Comparison of ENCODE assay signal across 12 cellular contexts in genomic region chr3:25582242-25582641, GRCh38.
DNase-seq lines count a peak whose midpoint lies in the region; ATAC-seq, FAIRE-seq and TF ChIP-seq lines count a peak whose summit lies in the region.
"Had no signal": no experiment of that assay in that cellular context is flagged by ENCODE, and none has a peak within 500 bp of the region (broad histone marks: within the 10 kb centered on the region; RNA-seq: fewer than 3 reads in every experiment).

No MANE protein-coding gene starts in this region.

- H3K4me1 ChIP-seq in A549 (peaks cover 47% of the 10 kb centered on the region), HAP-1 (peaks cover 9% of the 10 kb centered on the region), kidney (ENCODE audit: control insufficient read depth in 1 of 2, insufficient read depth in 1 of 2, low read depth in 1 of 2, low read length in 2 of 2) (no peaks in the 10 kb centered on the region)

- TF ChIP-seq POLR2A in A549 (IDR thresholded peaks at IDR 0.05; ENCODE audit: low read length): no peak

- TF ChIP-seq EP300 in A549 (IDR thresholded peaks at IDR 0.05): peak; percentile 75 to 78; a peak in 3 of 5 replicates

- peak overlapping the region; percentile 61 for H3K4me2 ChIP-seq in A549

- 0% methylated on average over 1 of the region's 2 CpGs for WGBS in A549 (ENCODE audit: missing lambda C conversion rate)

- no peak overlapping the region for H3K9ac ChIP-seq in kidney (ENCODE audit: low read length in 2 of 2)

- H3K27ac ChIP-seq in A549 (peak overlapping the region; percentile 87 to 97), kidney (ENCODE audit: low read depth in 2 of 2, low read length in 2 of 2) (no peak overlapping the region)
- H3K27ac ChIP-seq: heart left ventricle had no signal

- ATAC-seq in A549 (peak; percentile 98), HG03025 (IDR thresholded peaks at IDR 0.05; ENCODE audit: low FRiP score, unreplicated experiment) (no peak)

- CTCF ChIA-PET in A549 (lab: Yijun Ruan, JAX): interaction anchor here (0.9 to 6.4 kb wide), 3 partner anchors 10 to 626 kb away, joined by 3 to 45 read pairs (median 5); no protein-coding TSS in a partner anchor

- DNase-seq in A549 (ENCODE audit: low read depth in 1 of 2, low spot score in 1 of 2) (peak; percentile 87 to 95), HAP-1 (ENCODE audit: low spot score in 2 of 2) (peak; percentile 66 to 67), SW 1271 (lab: John Stamatoyannopoulos, UW) (peak; percentile 46), fibroblast of villous mesenchyme (ENCODE audit: low read depth) (peak; percentile 73), hypothalamus (lab: John Stamatoyannopoulos, UW) (no peak), NCI-H510A (lab: John Stamatoyannopoulos, UW) (no peak), kidney (no peak)
- DNase-seq: amygdala; CD4-positive, CD25-positive, alpha-beta regulatory T cell; heart left ventricle; KBM-7 had no signal

- H3K4me3 ChIP-seq in A549 (no peak overlapping the region), HAP-1 (no peak overlapping the region), fibroblast of villous mesenchyme (ENCODE audit: low read depth, low read length) (no peak overlapping the region), kidney (ENCODE audit: low read length in 2 of 2) (no peak overlapping the region)
- H3K4me3 ChIP-seq: heart left ventricle had no signal

- TF ChIP-seq CTCF in A549 (IDR thresholded peaks at IDR 0.05): no peak
- TF ChIP-seq CTCF in fibroblast of villous mesenchyme (IDR thresholded peaks at IDR 0.05; ENCODE audit: insufficient read depth, low read depth, low read length): no peak
- TF ChIP-seq CTCF in kidney (IDR thresholded peaks at IDR 0.05; ENCODE audit: borderline replicate concordance, extremely low read depth, insufficient read depth): no peak

- intact Hi-C loops in kidney (cut with DNase I): no loop called here

- H3K27me3 ChIP-seq in HAP-1 (ENCODE audit: low read depth): no peaks in the 10 kb centered on the region
- H3K27me3 ChIP-seq: heart left ventricle had no signal

- in situ Hi-C loops in HAP-1 (cut with MboI; ENCODE audit: low sequenced_read_pairs): loop anchor here (25.0 kb wide), 1 partner anchor 620 kb away; no protein-coding TSS in a partner anchor

- TF ChIP-seq RAD21 in A549 (conservative IDR thresholded peaks at IDR 0.05 in 1 of 2, IDR thresholded peaks at IDR 0.05 in 1 of 2): peak in 1 of 2 experiments; percentile 45; a peak in 3 of 5 replicates

- H3K36me3 ChIP-seq in HAP-1 (replicated peaks) (no peaks in the 10 kb centered on the region), kidney (ENCODE audit: control insufficient read depth in 1 of 2, insufficient read depth in 2 of 2, low read length in 2 of 2) (peaks cover 11 to 14% of the 10 kb centered on the region in 2 donors)

- H3K9me3 ChIP-seq in A549 (no peaks in the 10 kb centered on the region), HAP-1 (no peaks in the 10 kb centered on the region), kidney (ENCODE audit: control insufficient read depth in 1 of 2, low read length in 2 of 2) (no peaks in the 10 kb centered on the region)
- H3K9me3 ChIP-seq: heart left ventricle had no signal

- POLR2A ChIA-PET in A549 (lab: Yijun Ruan, JAX): interaction anchor here (0.6 to 3.0 kb wide), 2 partner anchors 154 to 440 kb away, joined by 3 to 14 read pairs; partner anchors contain the start of gene RARB

- FAIRE-seq in A549 (lab: Jason Lieb, UNC): no peak
- FAIRE-seq in kidney (lab: Jason Lieb, UNC): no peak

TF ChIP-seq in A549, 52 proteins besides CTCF, POLR2A, EP300 and RAD21:
- TF ChIP-seq ESRRA (IDR thresholded peaks at IDR 0.05; ENCODE audit: borderline replicate concordance, low read length) (peak; percentile 98), MAX (IDR thresholded peaks at IDR 0.05) (peak; percentile 88), GATA3 (IDR thresholded peaks at IDR 0.05; ENCODE audit: borderline replicate concordance) (peak; percentile 85), HOXB5 (CRISPR knock-in tag; IDR thresholded peaks at IDR 0.05) (no peak), JUNB (IDR thresholded peaks at IDR 0.05) (peak; percentile 77), FOSL2 (IDR thresholded peaks at IDR 0.05) (peak; percentile 69; the same call in 1 of the 2 replicates), FOSL2 (CRISPR knock-in tag; IDR thresholded peaks at IDR 0.05) (peak; percentile 94), JUN (IDR thresholded peaks at IDR 0.05) (peak; percentile 71 to 84; a peak in 4 of 5 replicates), MAFK (IDR thresholded peaks at IDR 0.05; ENCODE audit: partially characterized antibody) (peak; percentile 97), BCL3 (IDR thresholded peaks at IDR 0.05) (peak; percentile 45; the same call in 1 of the 3 replicates), HES2 (IDR thresholded peaks at IDR 0.05) (0 out of 2 replicates have a peak, but pooled peaks have one; percentile 41), HOXB13 (CRISPR knock-in tag; IDR thresholded peaks at IDR 0.05; ENCODE audit: low read depth) (peak; percentile 29; the same call in 1 of the 2 replicates), POLR2AphosphoS2 (conservative IDR thresholded peaks at IDR 0.05; ENCODE audit: low read length) (no peak), ATOH8 (CRISPR knock-in tag; IDR thresholded peaks at IDR 0.05; ENCODE audit: low read depth) (no peak), HMGXB4 (CRISPR knock-in tag; IDR thresholded peaks at IDR 0.05; ENCODE audit: borderline replicate concordance) (no peak), CEBPB (IDR thresholded peaks at IDR 0.05) (peak; percentile 39 to 78; a peak in 1 of 4 replicates), RARB (CRISPR knock-in tag; IDR thresholded peaks at IDR 0.05) (peak; percentile 43; the same call in 1 of the 2 replicates), NFE2L2 (conservative IDR thresholded peaks at IDR 0.05; ENCODE audit: low read length) (peak; percentile 96), SMC3 (IDR thresholded peaks at IDR 0.05) (peak; percentile 34; the same call in 2 of the 3 replicates), BHLHE40 (IDR thresholded peaks at IDR 0.05; ENCODE audit: low read depth, low read length) (no peak)
TF ChIP-seq in A549: peak in this region for 14.

Comparison
In these comparisons a context has a peak if more than half of its experiments do, and no peak if none do; other contexts are left out.
1. DNase-seq: peak in A549 (2 of 2), HAP-1 (2 of 2), SW 1271 (2 of 2) and fibroblast of villous mesenchyme (single experiment); none in hypothalamus (0 of 51), NCI-H510A (single experiment) and kidney (single experiment).
2. H3K27ac ChIP-seq: peak in A549 (2 of 2); none in kidney (0 of 2).